Comparison of ENCODE assay signal across 8 cellular contexts in genomic region chr10:115001506-115002381, GRCh38.
DNase-seq lines count a peak whose midpoint lies in the region; ATAC-seq, FAIRE-seq and TF ChIP-seq lines count a peak whose summit lies in the region.

No MANE protein-coding gene starts in this region.

- intact Hi-C loops in heart left ventricle (cut with DNase I): no loop called here
- intact Hi-C loops in cardiac septum (cut with DNase I): no loop called here
- intact Hi-C loops in gastrocnemius medialis (cut with DNase I; ENCODE audit: low total_unique reads): no loop called here
- intact Hi-C loops in Caco-2 (cut with micrococcal nuclease; ENCODE audit: unreplicated experiment): loop anchor here (5.0 kb wide), 1 partner anchor 124 kb away; no protein-coding TSS in a partner anchor

- 52 to 58% (median 56%) methylated on average over 13 of the region's 13 CpGs for WGBS in heart left ventricle, 4 donors

- no peaks in the 10 kb centered on the region for H3K36me3 Mint-ChIP-seq in stimulated activated effector memory CD8-positive, alpha-beta T cell treated with anti-CD3 and anti-CD28 coated beads, Interleukin-12 subunit alpha, Interleukin-12 subunit beta, amount 100 ng/mL, for 72 hours
- no peaks in the 10 kb centered on the region for H3K36me3 Mint-ChIP-seq in Caco-2 (ENCODE audit: insufficient read depth, unreplicated experiment)

- no peak overlapping the region for H3K4me3 Mint-ChIP-seq in stimulated activated effector memory CD8-positive, alpha-beta T cell treated with anti-CD3 and anti-CD28 coated beads, Interleukin-12 subunit alpha, Interleukin-12 subunit beta, amount 100 ng/mL, for 72 hours
- no peak overlapping the region for H3K4me3 Mint-ChIP-seq in Caco-2 (ENCODE audit: unreplicated experiment)

- ATAC-seq in heart left ventricle (peak in 1 of 4 donors; percentile 41), HG03558 (IDR thresholded peaks at IDR 0.05; ENCODE audit: extremely low read depth, unreplicated experiment) (peak; percentile 48), gastrocnemius medialis (peak; percentile 21 to 67)
- no peak for ATAC-seq in stimulated activated effector memory CD8-positive, alpha-beta T cell treated with anti-CD3 and anti-CD28 coated beads, Interleukin-12 subunit alpha, Interleukin-12 subunit beta, amount 100 ng/mL, for 72 hours

- H3K9me3 ChIP-seq in heart left ventricle (no peaks in the 10 kb centered on the region), gastrocnemius medialis (no peaks in the 10 kb centered on the region), Caco-2 (no peaks in the 10 kb centered on the region)

- no peak for FAIRE-seq in urothelium cell line (lab: Jason Lieb, UNC)

- H3K36me3 ChIP-seq in heart left ventricle (no peaks in the 10 kb centered on the region), gastrocnemius medialis (no peaks in the 10 kb centered on the region), Caco-2 (ENCODE audit: control insufficient read depth, insufficient read depth, low read length) (no peaks in the 10 kb centered on the region)

- H3K4me3 ChIP-seq in heart left ventricle (peak overlapping the region in 7 of 12 donors; percentile 8 to 45 (median 21)), choroid plexus epithelial cell (ENCODE audit: low read depth, low read length) (peak overlapping the region; percentile 46), gastrocnemius medialis (peak overlapping the region in 3 of 4 donors; percentile 22 to 43 (median 33)), Caco-2 (ENCODE audit: low read depth, low read length) (no peak overlapping the region)

- H3K27ac Mint-ChIP-seq in stimulated activated effector memory CD8-positive, alpha-beta T cell treated with anti-CD3 and anti-CD28 coated beads, Interleukin-12 subunit alpha, Interleukin-12 subunit beta, amount 100 ng/mL, for 72 hours: no peak overlapping the region
- no peak overlapping the region for H3K27ac Mint-ChIP-seq in Caco-2 (ENCODE audit: unreplicated experiment)

- H3K4me1 ChIP-seq in heart left ventricle (peaks cover 0 to 7% (median 0%) of the 10 kb centered on the region in 12 donors), gastrocnemius medialis (peaks cover 0 to 6% of the 10 kb centered on the region in 2 donors), Caco-2 (no peaks in the 10 kb centered on the region)

- H3K9me3 Mint-ChIP-seq in stimulated activated effector memory CD8-positive, alpha-beta T cell treated with anti-CD3 and anti-CD28 coated beads, Interleukin-12 subunit alpha, Interleukin-12 subunit beta, amount 100 ng/mL, for 72 hours: no peaks in the 10 kb centered on the region
- H3K9me3 Mint-ChIP-seq in Caco-2 (ENCODE audit: unreplicated experiment): no peaks in the 10 kb centered on the region

- TF ChIP-seq CTCF in heart left ventricle (IDR thresholded peaks at IDR 0.05): no peak
- TF ChIP-seq CTCF in choroid plexus epithelial cell (conservative IDR thresholded peaks at IDR 0.05; ENCODE audit: low read depth, low read length): no peak
- no peak for TF ChIP-seq CTCF in gastrocnemius medialis (IDR thresholded peaks at IDR 0.05 in 4 of 5, conservative IDR thresholded peaks at IDR 0.05 in 1 of 5)
- no peak for TF ChIP-seq CTCF in Caco-2 (IDR thresholded peaks at IDR 0.05; ENCODE audit: insufficient read depth in 1 of 2, low read depth in 1 of 2, low read length in 1 of 2, severe bottlenecking in 1 of 2, unreplicated experiment in 1 of 2)

- in situ Hi-C loops in gastrocnemius medialis (cut with MboI; ENCODE audit: low sequenced_read_pairs in 4 of 4): no loop called here

- POLR2A ChIA-PET in Caco-2 (lab: Charles Lee): no interaction called here

- BruUV-seq in Caco-2 (replicated peaks; lab: Mats Ljungman, UMichigan): no TSS peak

- H3K4me1 Mint-ChIP-seq in stimulated activated effector memory CD8-positive, alpha-beta T cell treated with anti-CD3 and anti-CD28 coated beads, Interleukin-12 subunit alpha, Interleukin-12 subunit beta, amount 100 ng/mL, for 72 hours: no peaks in the 10 kb centered on the region
- H3K4me1 Mint-ChIP-seq in Caco-2 (ENCODE audit: low read depth, unreplicated experiment): no peaks in the 10 kb centered on the region

- peaks cover 3% of the 10 kb centered on the region for H3K27me3 Mint-ChIP-seq in Caco-2 (ENCODE audit: insufficient read depth, unreplicated experiment)

- no peak for TF ChIP-seq POLR2A in heart left ventricle (IDR thresholded peaks at IDR 0.05)
- TF ChIP-seq POLR2A in gastrocnemius medialis (IDR thresholded peaks at IDR 0.05): no peak

- H3K27me3 ChIP-seq in heart left ventricle (no peaks in the 10 kb centered on the region), gastrocnemius medialis (no peaks in the 10 kb centered on the region), Caco-2 (replicated peaks; ENCODE audit: control insufficient read depth, insufficient read depth, low read length) (no peaks in the 10 kb centered on the region)

- H3K27ac ChIP-seq in heart left ventricle (peak overlapping the region in 2 of 12 donors; percentile 5 to 13), gastrocnemius medialis (peak overlapping the region in 2 of 4 donors; percentile 32 to 34)

- no peak for DNase-seq in heart left ventricle
- no peak for DNase-seq in cardiac septum (ENCODE audit: low spot score)
- DNase-seq in choroid plexus epithelial cell (ENCODE audit: low read depth): peak; percentile 46
- DNase-seq in gastrocnemius medialis: peak in 1 of 2 donors; percentile 17
- DNase-seq in stimulated activated effector memory CD8-positive, alpha-beta T cell treated with anti-CD3 and anti-CD28 coated beads, Interleukin-12 subunit alpha, Interleukin-12 subunit beta, amount 100 ng/mL, for 72 hours (ENCODE audit: low spot score in 2 of 2): no peak
- no peak for DNase-seq in Caco-2
- DNase-seq in urothelium cell line (ENCODE audit: low spot score): no peak

- CTCF ChIA-PET in Caco-2 (lab: Charles Lee): interaction anchor here (0.6 kb wide), 1 partner anchor 128 kb away, joined by 3 read pairs; no protein-coding TSS in a partner anchor
